Comparison of ENCODE assay signal across 11 cellular contexts in the genomic region with DNA sequence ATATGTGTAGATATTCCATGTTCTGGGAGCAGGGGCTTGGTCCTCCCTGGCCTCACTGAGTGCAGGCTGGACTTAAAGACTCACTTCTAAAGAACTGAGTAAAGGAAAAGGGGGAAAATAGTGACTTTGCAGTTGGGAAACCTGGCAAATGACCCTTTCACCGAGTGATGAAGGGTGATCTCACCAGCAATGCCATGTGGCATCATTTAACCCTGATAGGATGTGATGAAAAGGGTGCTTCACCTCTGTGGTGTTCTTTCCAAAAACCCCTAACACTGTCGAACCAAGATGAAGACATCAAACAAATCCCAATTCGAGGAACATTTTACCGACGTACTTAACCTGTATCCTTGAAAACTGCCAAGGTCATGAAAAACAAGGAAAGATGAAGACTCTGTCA.
"Had no signal": no experiment of that assay in that cellular context is flagged by ENCODE, and none has a peak within 500 bp of the region (broad histone marks: within the 10 kb centered on the region; RNA-seq: fewer than 3 reads in every experiment).

No MANE protein-coding gene starts in this region.

- H3K27me3 ChIP-seq: hepatocyte, pancreas, thyroid gland had no signal

- H3K4me3 ChIP-seq: hepatocyte, pancreas, thyroid gland had no signal

- DNase-seq: activated CD4-positive, alpha-beta T cell treated with anti-CD3 and anti-CD28 coated beads, Interleukin-2, amount 10 ng/mL, durations not matched to agents 24 days and 14 days; amygdala; pancreas; stimulated activated CD4-positive, alpha-beta T cell treated with anti-CD3 and anti-CD28 coated beads, Interleukin-15, amount 100 ng/mL, for 24 hours; stimulated activated CD4-positive, alpha-beta T cell treated with anti-CD3 and anti-CD28 coated beads, Interleukin-4, amount 100 ng/mL, for 4 hours; thyroid gland had no signal

- H3K36me3 ChIP-seq: pancreas, thyroid gland had no signal

- H3K4me1 ChIP-seq: pancreas, thyroid gland had no signal

- H3K9me3 ChIP-seq: pancreas, thyroid gland had no signal

- H3K27ac Mint-ChIP-seq: activated naive CD4-positive, alpha-beta T cell treated with anti-CD3 and anti-CD28 coated beads, Interleukin-2, amount 50 U/mL, for 72 hours; T-helper 1 cell treated with Interleukin-12 subunit alpha and Interleukin-12 subunit beta and Interleukin-4 antibody, amounts not matched to agents 30 μg/mL and 1 μg/mL, for 36 hours; WTC11 had no signal

- H3K4me3 Mint-ChIP-seq: activated CD4-positive, alpha-beta T cell treated with anti-CD3 and anti-CD28 coated beads, Interleukin-2, amount 10 ng/mL, durations not matched to agents 24 days and 14 days; brain; T-helper 1 cell treated with Interleukin-12 subunit alpha and Interleukin-12 subunit beta and Interleukin-4 antibody, amounts not matched to agents 30 μg/mL and 1 μg/mL, for 36 hours; WTC11 had no signal

- H3K27me3 Mint-ChIP-seq: activated CD4-positive, alpha-beta T cell treated with anti-CD3 and anti-CD28 coated beads, Interleukin-2, amount 10 ng/mL, durations not matched to agents 24 days and 14 days had no signal

- H3K9me3 Mint-ChIP-seq: brain; T-helper 1 cell treated with Interleukin-12 subunit alpha and Interleukin-12 subunit beta and Interleukin-4 antibody, amounts not matched to agents 30 μg/mL and 1 μg/mL, for 36 hours had no signal

- ATAC-seq: activated naive CD4-positive, alpha-beta T cell treated with anti-CD3 and anti-CD28 coated beads, Interleukin-2, amount 50 U/mL, for 72 hours; WTC11 had no signal

- H3K36me3 Mint-ChIP-seq: brain, WTC11 had no signal

- H3K27ac ChIP-seq: thyroid gland had no signal
